Comparison of ENCODE assay signal across 8 cellular contexts in genomic region chr15:43799945-43800285, GRCh38. TPM values are rescaled to one million over a fixed set of nuclear protein-coding genes. Genes with fewer than 3 reads are reported as not detected.
A peak's percentile ranks its signal among the peaks of the same experiment; 100 is the strongest.
DNase-seq lines count a peak whose midpoint lies in the region; ATAC-seq and TF ChIP-seq lines count a peak whose summit lies in the region.

TSS of gene SERINC4 (minus strand) at chr15:43800220. CDS start at chr15:43799986, 234 bp downstream.

- intact Hi-C loops in esophagus squamous epithelium (cut with DNase I): no loop called here

- DNase-seq in COLO668 (lab: John Stamatoyannopoulos, UW; ENCODE audit: unreplicated experiment) (peak; percentile 37), RWPE2 (ENCODE audit: low spot score) (no peak), esophagus squamous epithelium (lab: John Stamatoyannopoulos, UW) (no peak), osteoblast (ENCODE audit: insufficient read length, low spot score, missing footprints) (no peak), NCI-H345 treated with DMSO at 0.1 percent for 48 hours (lab: John Stamatoyannopoulos, UW; ENCODE audit: unreplicated experiment) (no peak), mucosa of gallbladder (ENCODE audit: low spot score) (no peak)
- DNase-seq in stimulated activated naive CD4-positive, alpha-beta T cell treated with Interleukin-2 at 50 U/mL for 16 hours (lab: John Stamatoyannopoulos, UW): no peak

- peak within 1 kb of the TSS; percentile 91 for H3K4me3 ChIP-seq in RWPE2 (ENCODE audit: severe bottlenecking)
- peak within 1 kb of the TSS; percentile 79 to 86 (median 82) for H3K4me3 ChIP-seq in esophagus squamous epithelium
- peak within 1 kb of the TSS; percentile 85 for H3K4me3 ChIP-seq in osteoblast (ENCODE audit: insufficient read depth, low read length)

- peak within 1 kb of the TSS; percentile 87 for H2AFZ ChIP-seq in osteoblast (ENCODE audit: low read length)

- peaks cover 36% of the 10 kb centered on the region for H3K79me2 ChIP-seq in osteoblast (ENCODE audit: insufficient read depth, low read length)

- no peak for TF ChIP-seq POLR2A in esophagus squamous epithelium (IDR thresholded peaks at IDR 0.05)

- H3K36me3 ChIP-seq in RWPE2 (ENCODE audit: low read depth) (peaks cover 78% of the 10 kb centered on the region), esophagus squamous epithelium (peaks cover 17 to 79% (median 18%) of the 10 kb centered on the region in 3 donors), osteoblast (ENCODE audit: insufficient read depth, low read length) (peaks cover 74% of the 10 kb centered on the region)

- 83 to 95% methylated on average over 6 of the region's 8 CpGs for WGBS in esophagus squamous epithelium, 2 donors

- H3K4me1 ChIP-seq in RWPE2 (ENCODE audit: insufficient read depth, poor library complexity, severe bottlenecking) (peaks cover 12% of the 10 kb centered on the region), esophagus squamous epithelium (peaks cover 25 to 68% (median 30%) of the 10 kb centered on the region in 3 donors), osteoblast (ENCODE audit: insufficient read depth, low read length) (peaks cover 43% of the 10 kb centered on the region)

- H3K27ac ChIP-seq in RWPE2 (ENCODE audit: poor library complexity, severe bottlenecking): peak within 1 kb of the TSS; percentile 63
- H3K27ac ChIP-seq in esophagus squamous epithelium: peak within 1 kb of the TSS; percentile 89 to 94 (median 94)
- peak within 1 kb of the TSS; percentile 73 for H3K27ac ChIP-seq in osteoblast (ENCODE audit: low read depth, low read length)

- H3K4me2 ChIP-seq in osteoblast (ENCODE audit: insufficient read depth, low read length): peak within 1 kb of the TSS; percentile 98

- H4K20me1 ChIP-seq in osteoblast (ENCODE audit: insufficient read depth, low read length): peaks cover 28% of the 10 kb centered on the region

- TF ChIP-seq CTCF in RWPE2 (IDR thresholded peaks at IDR 0.05; ENCODE audit: poor library complexity, severe bottlenecking) (no peak), esophagus squamous epithelium (IDR thresholded peaks at IDR 0.05) (no peak), osteoblast (IDR thresholded peaks at IDR 0.05; ENCODE audit: extremely low read depth, low read depth, low read length) (no peak)

- H3K27me3 ChIP-seq in RWPE2 (ENCODE audit: insufficient read depth, poor library complexity, severe bottlenecking): no peaks in the 10 kb centered on the region
- no peaks in the 10 kb centered on the region for H3K27me3 ChIP-seq in esophagus squamous epithelium
- no peaks in the 10 kb centered on the region for H3K27me3 ChIP-seq in osteoblast (ENCODE audit: insufficient read depth, low read length)

- H3K9me3 ChIP-seq in RWPE2 (ENCODE audit: severe bottlenecking) (no peaks in the 10 kb centered on the region), esophagus squamous epithelium (no peaks in the 10 kb centered on the region), osteoblast (ENCODE audit: low read depth, low read length) (no peaks in the 10 kb centered on the region)

- ATAC-seq in RWPE2 (ENCODE audit: low read depth): no peak
- no peak for ATAC-seq in HG03521 (IDR thresholded peaks at IDR 0.05; ENCODE audit: unreplicated experiment)

RNA-seq across cellular contexts. Expression of gene SERINC4, which starts in this region (rescaled TPM):
- under 1 TPM in 1 of 4 donors, not detected in 3; 0.19 TPM for total RNA-seq in esophagus squamous epithelium
- total RNA-seq in osteoblast: not detected in 2 replicates
- total RNA-seq in mucosa of gallbladder: 0.23 TPM
